24 cellular contexts compared by ENCODE assay signal in the genomic region with DNA sequence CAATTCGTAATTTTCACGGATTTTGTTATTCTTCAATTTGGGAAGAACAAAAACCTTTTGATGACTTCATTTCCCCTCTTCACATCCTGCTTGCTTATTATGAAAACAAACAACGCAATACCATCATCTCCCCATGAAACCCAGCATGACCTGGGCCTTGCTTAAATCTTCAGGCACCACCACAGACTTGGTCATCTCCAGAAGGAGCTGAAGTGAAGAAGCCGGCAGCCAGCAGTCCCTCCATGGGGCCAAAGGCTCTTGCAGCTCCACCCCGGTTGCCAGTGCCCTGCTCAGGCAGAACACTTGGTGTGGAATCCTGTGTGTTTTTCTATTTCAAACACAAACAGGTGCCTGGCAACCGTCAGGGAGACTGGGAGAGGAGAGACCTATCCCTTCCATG.
DNase-seq lines count a peak whose midpoint lies in the region; ATAC-seq, FAIRE-seq and TF ChIP-seq lines count a peak whose summit lies in the region.
"Had no signal": no experiment of that assay in that cellular context is flagged by ENCODE, and none has a peak within 500 bp of the region (broad histone marks: within the 10 kb centered on the region; RNA-seq: fewer than 3 reads in every experiment).

No MANE protein-coding gene starts in this region.

- no peaks in the 10 kb centered on the region for H3K79me2 ChIP-seq in keratinocyte (ENCODE audit: control insufficient read depth, insufficient read depth, low read length)
- H3K79me2 ChIP-seq: parathyroid adenoma had no signal

- H3K4me3 Mint-ChIP-seq in naive thymus-derived CD4-positive, alpha-beta T cell: no peak overlapping the region
- H3K4me3 Mint-ChIP-seq: GM23338 had no signal

- peaks cover 0 to 6% (median 0%) of the 10 kb centered on the region in 7 donors for H3K4me1 Mint-ChIP-seq in naive thymus-derived CD4-positive, alpha-beta T cell
- H3K4me1 Mint-ChIP-seq: GM23338 had no signal

- CTCF ChIA-PET in naive thymus-derived CD4-positive, alpha-beta T cell (lab: Charles Lee): no interaction called here

- H3K9ac ChIP-seq in keratinocyte (ENCODE audit: control insufficient read depth, extremely low read depth, insufficient read depth, low read length): no peak overlapping the region
- H3K9ac ChIP-seq: parathyroid adenoma had no signal

- no peaks in the 10 kb centered on the region for H4K20me1 ChIP-seq in keratinocyte (ENCODE audit: control insufficient read depth, extremely low read depth, insufficient read depth, low read length)

- H3K27me3 ChIP-seq in keratinocyte (ENCODE audit: control insufficient read depth, extremely low read depth, insufficient read depth, low read length): no peaks in the 10 kb centered on the region
- H3K27me3 ChIP-seq in naive thymus-derived CD4-positive, alpha-beta T cell (ENCODE audit: control insufficient read depth in 2 of 2, insufficient read depth in 2 of 2, low read length in 2 of 2): no peaks in the 10 kb centered on the region
- peaks cover 0 to 20% (median 12%) of the 10 kb centered on the region in 3 donors for H3K27me3 ChIP-seq in sigmoid colon

- no peak for TF ChIP-seq CTCF in AG10803 (conservative IDR thresholded peaks at IDR 0.05; ENCODE audit: low read length)
- no peak for TF ChIP-seq CTCF in keratinocyte (optimal IDR thresholded peaks at IDR 0.05 in 1 of 3, IDR thresholded peaks at IDR 0.05 in 1 of 3, conservative IDR thresholded peaks at IDR 0.05 in 1 of 3; ENCODE audit: extremely low read depth in 1 of 3, insufficient read depth in 2 of 3, low read length in 3 of 3)
- TF ChIP-seq CTCF in sigmoid colon (IDR thresholded peaks at IDR 0.05): no peak

- no peak overlapping the region for H2AFZ ChIP-seq in keratinocyte (ENCODE audit: control insufficient read depth, low read length)
- H2AFZ ChIP-seq: GM23338, parathyroid adenoma had no signal

- TF ChIP-seq POLR2A in sigmoid colon (IDR thresholded peaks at IDR 0.05): no peak

- intact Hi-C loops in naive thymus-derived CD4-positive, alpha-beta T cell (cut with micrococcal nuclease): loop anchor here in 1 of 2 donors (5.0 kb wide), 1 partner anchor 783 kb away; no protein-coding TSS in a partner anchor
- intact Hi-C loops in sigmoid colon (cut with DNase I): no loop called here

- peak; percentile 34 for DNase-seq in AG10803 (ENCODE audit: low read depth)
- peak; percentile 65 for DNase-seq in LHCN-M2 (ENCODE audit: low read depth)
- DNase-seq in brain pericyte (ENCODE audit: low read depth, low spot score): peak; percentile 79
- DNase-seq in keratinocyte (ENCODE audit: low read depth, low spot score): no peak
- DNase-seq in naive thymus-derived CD4-positive, alpha-beta T cell: no peak
- DNase-seq in DMS79 (lab: John Stamatoyannopoulos, UW): no peak
- DNase-seq in sigmoid colon: no peak
- DNase-seq: activated naive CD4-positive, alpha-beta T cell treated with anti-CD3 and anti-CD28 coated beads, Interleukin-2, amount 50 U/mL, for 16 hours; activated T-cell treated with anti-CD3 and anti-CD28 coated beads for 4 hours; effector CD8-positive, alpha-beta T cell; GDM1; left ventricle myocardium superior; NCI-H1048; NCI-H2081; NCI-H510A treated with DMSO at 0.1 percent for 48 hours; small intestine; stimulated activated CD4-positive, alpha-beta T cell treated with anti-CD3 and anti-CD28 coated beads, Interleukin-4, amount 100 ng/mL, for 4 hours; stimulated activated CD8-positive, alpha-beta memory T cell treated with anti-CD3 and anti-CD28 coated beads, Interleukin-4, amount 100 ng/mL, for 48 hours had no signal

- H3K36me3 ChIP-seq in keratinocyte (ENCODE audit: control insufficient read depth in 2 of 2, extremely low read depth in 1 of 2, insufficient read depth in 2 of 2, low read length in 2 of 2): no peaks in the 10 kb centered on the region
- H3K36me3 ChIP-seq in naive thymus-derived CD4-positive, alpha-beta T cell (ENCODE audit: control insufficient read depth in 2 of 3, insufficient read depth in 3 of 3, low read length in 3 of 3): no peaks in the 10 kb centered on the region
- no peaks in the 10 kb centered on the region for H3K36me3 ChIP-seq in sigmoid colon
- H3K36me3 ChIP-seq: suprapubic skin had no signal

- H3K27ac ChIP-seq in keratinocyte (ENCODE audit: control insufficient read depth, insufficient read depth, low read length) (peak overlapping the region; percentile 84), sigmoid colon (peak overlapping the region in 1 of 4 donors; percentile 35)
- no peak overlapping the region for H3K27ac ChIP-seq in naive thymus-derived CD4-positive, alpha-beta T cell (ENCODE audit: low read depth, low read length)
- H3K27ac ChIP-seq: parathyroid adenoma, suprapubic skin had no signal

- peaks cover 0 to 2% (median 0%) of the 10 kb centered on the region in 11 donors for H3K9me3 Mint-ChIP-seq in naive thymus-derived CD4-positive, alpha-beta T cell

- peaks cover 0 to 10% (median 7%) of the 10 kb centered on the region in 5 donors for H3K27me3 Mint-ChIP-seq in naive thymus-derived CD4-positive, alpha-beta T cell

- ATAC-seq in GM19328 (IDR thresholded peaks at IDR 0.05; ENCODE audit: unreplicated experiment): no peak
- ATAC-seq in naive thymus-derived CD4-positive, alpha-beta T cell: no peak
- ATAC-seq: GM23338 had no signal

- no peaks in the 10 kb centered on the region for H3K9me3 ChIP-seq in keratinocyte (ENCODE audit: control insufficient read depth, low read depth, low read length)
- H3K9me3 ChIP-seq in naive thymus-derived CD4-positive, alpha-beta T cell (ENCODE audit: control insufficient read depth in 2 of 3, low read length in 3 of 3): no peaks in the 10 kb centered on the region
- no peaks in the 10 kb centered on the region for H3K9me3 ChIP-seq in sigmoid colon
- H3K9me3 ChIP-seq: suprapubic skin had no signal

- no peak overlapping the region for H3K27ac Mint-ChIP-seq in naive thymus-derived CD4-positive, alpha-beta T cell
- H3K27ac Mint-ChIP-seq: GM23338 had no signal

- dilution Hi-C loops in keratinocyte (cut with MboI; ENCODE audit: extremely low pct_ligation_motif_present, low sequenced_read_pairs): no loop called here

- 69 to 77% methylated on average over 6 of the region's 6 CpGs for WGBS in sigmoid colon, 2 donors

- no peaks in the 10 kb centered on the region for H3K36me3 Mint-ChIP-seq in naive thymus-derived CD4-positive, alpha-beta T cell

- no peak for FAIRE-seq in keratinocyte (lab: Jason Lieb, UNC)
- FAIRE-seq: bronchial epithelial cell, GM12891, small intestine had no signal

- POLR2A ChIA-PET in naive thymus-derived CD4-positive, alpha-beta T cell (lab: Charles Lee): no interaction called here

- no peak for TF ChIP-seq EP300 in sigmoid colon (IDR thresholded peaks at IDR 0.05)

- H3K4me1 ChIP-seq in keratinocyte (ENCODE audit: control insufficient read depth, extremely low read depth, insufficient read depth, low read length) (peaks cover 15% of the 10 kb centered on the region), sigmoid colon (peaks cover 0 to 10% (median 0%) of the 10 kb centered on the region in 4 donors)
- H3K4me1 ChIP-seq in naive thymus-derived CD4-positive, alpha-beta T cell (ENCODE audit: control insufficient read depth in 2 of 2, insufficient read depth in 2 of 2, low read length in 2 of 2): no peaks in the 10 kb centered on the region
- H3K4me1 ChIP-seq: parathyroid adenoma, suprapubic skin had no signal

- H3K9me1 ChIP-seq in keratinocyte (ENCODE audit: control insufficient read depth, extremely low read depth, insufficient read depth, low read length): no peaks in the 10 kb centered on the region

- no peak overlapping the region for H3K4me3 ChIP-seq in AG10803 (ENCODE audit: low read length)
- no peak overlapping the region for H3K4me3 ChIP-seq in keratinocyte (ENCODE audit: control insufficient read depth in 2 of 3, extremely low read depth in 1 of 3, insufficient read depth in 2 of 3, low read depth in 1 of 3, low read length in 3 of 3)
- no peak overlapping the region for H3K4me3 ChIP-seq in naive thymus-derived CD4-positive, alpha-beta T cell (ENCODE audit: low read length)
- H3K4me3 ChIP-seq in sigmoid colon: no peak overlapping the region
- H3K4me3 ChIP-seq: GM23338, suprapubic skin had no signal

- no peak overlapping the region for H3K4me2 ChIP-seq in keratinocyte (ENCODE audit: control insufficient read depth, extremely low read depth, insufficient read depth, low read depth, low read length)
- H3K4me2 ChIP-seq: GM23338 had no signal

Comparison
In these comparisons a context has a peak if more than half of its experiments do, and no peak if none do; other contexts are left out.
1. DNase-seq: peak in AG10803 (single experiment), LHCN-M2 (single experiment) and brain pericyte (single experiment); none in keratinocyte (single experiment), naive thymus-derived CD4-positive, alpha-beta T cell (0 of 9), DMS79 (single experiment) and sigmoid colon (single experiment).